In genomic region chr6:143901885-143902708, GRCh38 we compare ENCODE assay signal across 8 cellular contexts. TPM values are rescaled to one million over a fixed set of nuclear protein-coding genes. Genes with fewer than 3 reads are reported as not detected.
DNase-seq lines count a peak whose midpoint lies in the region; ATAC-seq, FAIRE-seq and TF ChIP-seq lines count a peak whose summit lies in the region.

No MANE protein-coding gene starts in this region.

- H3K9ac ChIP-seq in GM12878 (ENCODE audit: control insufficient read depth, insufficient read depth, low read length) = peak overlapping the region; percentile 62

- TF ChIP-seq RAD21 in GM12878 (IDR thresholded peaks at IDR 0.05; ENCODE audit: insufficient read depth, low read depth, low read length) = peak; percentile 27

- peak in 1 of 2 experiments; percentile 14; a peak in 1 of 4 replicates for TF ChIP-seq EP300 in GM12878 (IDR thresholded peaks at IDR 0.05; ENCODE audit: borderline replicate concordance in 1 of 2, control insufficient read depth in 1 of 2, low read depth in 2 of 2, low read length in 2 of 2)

- peaks cover 23% of the 10 kb centered on the region; the same call in 2 of the 3 replicates for H3K9me3 ChIP-seq in GM12878 (replicated peaks; ENCODE audit: control insufficient read depth, insufficient read depth, low read length)
- H3K9me3 ChIP-seq in MG63 = no peaks in the 10 kb centered on the region

- H4K20me1 ChIP-seq in GM12878 (ENCODE audit: control insufficient read depth, insufficient read depth) = no peaks in the 10 kb centered on the region

- H3K36me3 ChIP-seq in GM12878 (ENCODE audit: control insufficient read depth in 2 of 2, insufficient read depth in 2 of 2, low read length in 1 of 2) (no peaks in the 10 kb centered on the region; a peak in 1 of 4 replicates), MG63 (no peaks in the 10 kb centered on the region)

- DNase-seq in GM12878 (ENCODE audit: low read depth, low spot score) (peak; percentile 48), pons (ENCODE audit: low spot score) (peak; percentile 43), G401 (ENCODE audit: low spot score) (no peak), MG63 (no peak), SHP77 treated with DMSO at 0.1 percent for 48 hours (lab: John Stamatoyannopoulos, UW) (no peak)
- DNase-seq in effector CD4-positive, alpha-beta T cell = no peak

- H3K4me1 ChIP-seq in GM12878 (ENCODE audit: control insufficient read depth, insufficient read depth, low read length) = peaks cover 24% of the 10 kb centered on the region

- no TSS peak for BruUV-seq in GM12878 (replicated peaks; lab: Mats Ljungman, UMichigan)

- intact Hi-C loops in GM12878 (cut with micrococcal nuclease; ENCODE audit: unreplicated experiment) = no loop called here

- no peak for TF ChIP-seq CTCF in GM12878 (IDR thresholded peaks at IDR 0.05 in 2 of 3, conservative IDR thresholded peaks at IDR 0.05 in 1 of 3; ENCODE audit: control insufficient read depth in 2 of 3, extremely low read depth in 1 of 3, insufficient read depth in 1 of 3, low read depth in 3 of 3, low read length in 3 of 3)

- H3K27me3 ChIP-seq in GM12878 (replicated peaks in 1 of 2; ENCODE audit: control insufficient read depth in 2 of 2, insufficient read depth in 2 of 2, low read length in 1 of 2) (no peaks in the 10 kb centered on the region), MG63 (no peaks in the 10 kb centered on the region)

- H2AFZ ChIP-seq in GM12878 (ENCODE audit: control insufficient read depth, low read depth, low read length) = peak overlapping the region; percentile 59

- peak overlapping the region; percentile 92 for H3K4me2 ChIP-seq in GM12878 (ENCODE audit: control insufficient read depth, insufficient read depth)

- RAD21 ChIA-PET in GM12878 (lab: Charles Lee; ENCODE audit: unreplicated experiment) = interaction anchor here (0.9 to 1.8 kb wide), 5 partner anchors 38 to 391 kb away, joined by 3 to 9 read pairs (median 3); partner anchors contain the start of genes FUCA2 and LTV1

- WGBS in GM12878 (ENCODE audit: insufficient coverage, insufficient replicate concordance, low lambda C conversion rate, missing lambda C conversion rate) = 0% methylated on average over 6 of the region's 6 CpGs

- SMC1A ChIA-PET in GM12878 (lab: Charles Lee; ENCODE audit: uncharacterized antibody, unreplicated experiment) = interaction anchor here (0.9 to 1.9 kb wide), 5 partner anchors 23 to 90 kb away, joined by 3 to 8 read pairs (median 4); partner anchors contain the start of gene LTV1

- in situ Hi-C loops in GM12878 (cut with MboI) = no loop called here
- in situ Hi-C loops in G401 (cut with HindIII; ENCODE audit: low sequenced_read_pairs) = no loop called here

- peak overlapping the region; percentile 86 for H3K27ac ChIP-seq in GM12878 (ENCODE audit: control insufficient read depth, insufficient read depth)

- ATAC-seq in GM18873 (IDR thresholded peaks at IDR 0.05; ENCODE audit: low FRiP score, unreplicated experiment) (peak; percentile 96), HG02678 (IDR thresholded peaks at IDR 0.05; ENCODE audit: unreplicated experiment) (peak; percentile 96), GM12878 (peak; percentile 96)

- CTCF ChIA-PET in GM12878 (lab: Yijun Ruan, JAX) = interaction anchor here (1.0 to 2.1 kb wide), 6 partner anchors 38 to 357 kb away, joined by 3 to 10 read pairs (median 4); no protein-coding TSS in a partner anchor

- FAIRE-seq in GM12878 (lab: Jason Lieb, UNC) = peak; percentile 44

- peak overlapping the region; percentile 47; the same call in 1 of the 2 replicates for H3K4me3 ChIP-seq in GM12878
- H3K4me3 ChIP-seq in MG63 = no peak overlapping the region

- H3K79me2 ChIP-seq in GM12878 (ENCODE audit: control insufficient read depth, insufficient read depth, low read length) = no peaks in the 10 kb centered on the region

- POLR2A ChIA-PET in GM12878 (lab: Charles Lee) = no interaction called here

- no peak for TF ChIP-seq POLR2A in GM12878 (IDR thresholded peaks at IDR 0.05; ENCODE audit: low read depth, low read length)

TF ChIP-seq in GM12878, 131 proteins besides CTCF, POLR2A, EP300 and RAD21 (continues in another document):
- TF ChIP-seq MEF2B (IDR thresholded peaks at IDR 0.05; ENCODE audit: partially characterized antibody, poor library complexity, severe bottlenecking) (peak; percentile 96), PML (IDR thresholded peaks at IDR 0.05; ENCODE audit: low read length) (peak; percentile 90), SREBF1 (IDR thresholded peaks at IDR 0.05; ENCODE audit: low read length) (no peak), SP1 (IDR thresholded peaks at IDR 0.05; ENCODE audit: low read depth, low read length) (peak; percentile 6), CBFB (IDR thresholded peaks at IDR 0.05; ENCODE audit: low read depth) (0 out of 2 replicates have a peak, but pooled peaks have one; percentile 28), HDAC6 (IDR thresholded peaks at IDR 0.05; ENCODE audit: unreplicated experiment) (no peak), SRF (IDR thresholded peaks at IDR 0.05; ENCODE audit: low read depth in 2 of 2, low read length in 2 of 2) (no peak), NFIC (IDR thresholded peaks at IDR 0.05; ENCODE audit: low read depth, low read length) (peak; percentile 97), EED (IDR thresholded peaks at IDR 0.05; ENCODE audit: low read depth) (no peak; the same call in 1 of the 2 replicates), STAT3 (IDR thresholded peaks at IDR 0.05; ENCODE audit: low read depth, low read length) (no peak), E4F1 (IDR thresholded peaks at IDR 0.05; ENCODE audit: borderline replicate concordance, partially characterized antibody) (no peak), EZH2 (IDR thresholded peaks at IDR 0.05; ENCODE audit: borderline replicate concordance, control insufficient read depth, low read depth, low read length) (no peak)

RNA-seq across cellular contexts. Expression of gene ZC2HC1B, which starts 37.8 kb away (rescaled TPM):
- total RNA-seq in GM12878 (2013; cell fraction: nucleolus; rRNA removed) = not detected in 2 replicates
- total RNA-seq in GM12878 (2014; rRNA removed) (not detected in 2 replicates), GM12878 (2014; rRNA removed; fragmentation: Illumina TruSeq; extraction: Trizol) (not detected in 2 replicates), GM12878 (2021) (0.36 and 0.40 TPM in 2 replicates)
- not detected for polyA plus RNA-seq in GM12878 (2011; ENCODE audit: low read depth)
- polyA plus RNA-seq in GM12878 (2011; rRNA removed) (0.33 TPM in 1 of 2 replicates, not detected in the other), GM12878 (2014; fragmentation: Illumina TruSeq; extraction: Trizol) (not detected in 2 replicates), GM12878 (2014; fragmentation: Nextera tagmentation; extraction: Ambion mirVana) (under 1 TPM in 1 of 2 experiments, not detected in 1; 0.31 TPM), GM12878 (2014; rRNA removed) (0.09 TPM in 1 of 2 replicates, not detected in the other), GM12878 (2016; fragmentation: Nextera tagmentation; extraction: Ambion mirVana) (under 1 TPM in 1 of 2 experiments, not detected in 1; 0.20 TPM)
- not detected in 2 replicates for polyA plus RNA-seq in GM12878 (2011; cell fraction: cytosol; rRNA removed)
- polyA plus RNA-seq in GM12878 (2011; cell fraction: nucleus; rRNA removed) = 0.15 and 0.27 TPM in 2 replicates
- 0.31 TPM in 1 of 2 replicates, not detected in the other for polyA plus RNA-seq in GM12878 (2012)
- 0.59 TPM in 1 of 2 replicates, not detected in the other for polyA minus RNA-seq in GM12878 (2011; rRNA and poly(A)+ RNA removed)
- polyA minus RNA-seq in GM12878 (2011; cell fraction: cytosol; rRNA and poly(A)+ RNA removed) = not detected in 2 replicates
- polyA minus RNA-seq in GM12878 (2011; cell fraction: nucleus; rRNA and poly(A)+ RNA removed) = 0.48 TPM in 1 of 2 replicates, not detected in the other
- total RNA-seq in G401 (2014; rRNA removed; shearing (Covaris generic)) = not detected in 2 replicates
- total RNA-seq in MG63 (2014; rRNA removed; shearing (Covaris generic); ENCODE audit: low replicate concordance) = not detected in 2 replicates

RNA-seq across cellular contexts. Expression of gene LTV1, which starts 59.0 kb away (rescaled TPM):
- total RNA-seq in GM12878 (2013; cell fraction: nucleolus; rRNA removed) = 10.4 and 10.9 TPM in 2 replicates
- total RNA-seq in GM12878 (2014; rRNA removed) (22.3 and 25.2 TPM in 2 replicates), GM12878 (2014; rRNA removed; fragmentation: Illumina TruSeq; extraction: Trizol) (56.2 and 59.3 TPM in 2 replicates), GM12878 (2021) (30.8 and 31.4 TPM in 2 replicates)
- 15.6 TPM for polyA plus RNA-seq in GM12878 (2011; ENCODE audit: low read depth)
- polyA plus RNA-seq in GM12878 (2011; rRNA removed) (28.5 and 39.3 TPM in 2 replicates), GM12878 (2014; fragmentation: Illumina TruSeq; extraction: Trizol) (63.4 and 69.1 TPM in 2 replicates), GM12878 (2014; fragmentation: Nextera tagmentation; extraction: Ambion mirVana) (10 to 100 TPM; 33.9 to 57.9 TPM), GM12878 (2014; rRNA removed) (40.5 and 46.1 TPM in 2 replicates), GM12878 (2016; fragmentation: Nextera tagmentation; extraction: Ambion mirVana) (10 to 100 TPM; 59.9 to 66.4 TPM)
- polyA plus RNA-seq in GM12878 (2011; cell fraction: cytosol; rRNA removed) = 6.0 and 8.4 TPM in 2 replicates
- 16.6 and 24.7 TPM in 2 replicates for polyA plus RNA-seq in GM12878 (2011; cell fraction: nucleus; rRNA removed)
- 19.1 and 30.0 TPM in 2 replicates for polyA plus RNA-seq in GM12878 (2012)
- polyA minus RNA-seq in GM12878 (2011; rRNA and poly(A)+ RNA removed) = 5.5 and 8.6 TPM in 2 replicates
- polyA minus RNA-seq in GM12878 (2011; cell fraction: cytosol; rRNA and poly(A)+ RNA removed) = 6.0 and 7.0 TPM in 2 replicates
- 8.2 and 14.4 TPM in 2 replicates for polyA minus RNA-seq in GM12878 (2011; cell fraction: nucleus; rRNA and poly(A)+ RNA removed)
- total RNA-seq in G401 (2014; rRNA removed; shearing (Covaris generic)) = 33.8 and 37.0 TPM in 2 replicates
- total RNA-seq in MG63 (2014; rRNA removed; shearing (Covaris generic); ENCODE audit: low replicate concordance) = 41.6 and 59.7 TPM in 2 replicates

Comparison
In these comparisons a context has a peak if more than half of its experiments do, and no peak if none do; other contexts are left out.
1. DNase-seq: peak in GM12878 (single experiment) and pons (single experiment); none in G401 (single experiment), MG63 (single experiment), SHP77 treated with DMSO at 0.1 percent for 48 hours (single experiment) and effector CD4-positive, alpha-beta T cell (single experiment).
2. Peak in every context shown above with its lines, with median percentiles within 50 percentile points of each other: ATAC-seq.